11 cellular contexts compared by ENCODE assay signal in genomic region chr12:9870311-9870866, GRCh38. TPM values are rescaled to one million over a fixed set of nuclear protein-coding genes. Genes with fewer than 3 reads are reported as not detected.
A peak's percentile ranks its signal among the peaks of the same experiment; 100 is the strongest.
DNase-seq lines count a peak whose midpoint lies in the region; ATAC-seq, FAIRE-seq and TF ChIP-seq lines count a peak whose summit lies in the region.
"Had no signal": no experiment of that assay in that cellular context is flagged by ENCODE, and none has a peak within 500 bp of the region (broad histone marks: within the 10 kb centered on the region; RNA-seq: fewer than 3 reads in every experiment).

No MANE protein-coding gene starts in this region.

- TF ChIP-seq RAD21 in A549 (conservative IDR thresholded peaks at IDR 0.05 in 1 of 2, IDR thresholded peaks at IDR 0.05 in 1 of 2) = no peak

- TF ChIP-seq CTCF in A549 (IDR thresholded peaks at IDR 0.05) (no peak), cardiac fibroblast (IDR thresholded peaks at IDR 0.05; ENCODE audit: low read depth, low read length) (no peak)

- no peak for FAIRE-seq in A549 (lab: Jason Lieb, UNC)

- no peak for TF ChIP-seq EP300 in A549 (IDR thresholded peaks at IDR 0.05)

- POLR2A ChIA-PET in A549 (lab: Yijun Ruan, JAX) = no interaction called here

- DNase-seq in A549 (ENCODE audit: low read depth in 1 of 2, low spot score in 1 of 2) = no peak
- DNase-seq in LHCN-M2 (ENCODE audit: low read depth) = peak; percentile 44
- peak; percentile 26 to 39 for DNase-seq in cardiac fibroblast (ENCODE audit: low read depth in 2 of 2)
- DNase-seq in NCI-H2171 (lab: John Stamatoyannopoulos, UW) = no peak
- DNase-seq in iPS-NIHi11 (ENCODE audit: low spot score) = no peak
- DNase-seq in islet precursor cell = no peak
- DNase-seq: DMS79, SHP77 treated with DMSO at 0.1 percent for 48 hours had no signal

- H3K27me3 ChIP-seq in mucosa of rectum (ENCODE audit: control insufficient read depth in 2 of 2, insufficient read depth in 2 of 2, low read length in 2 of 2) = no peaks in the 10 kb centered on the region

- CTCF ChIA-PET in A549 (lab: Yijun Ruan, JAX) = interaction anchor here (0.6 kb wide), 1 partner anchor 494 kb away, joined by 3 read pairs; no protein-coding TSS in a partner anchor

- H3K4me1 ChIP-seq in A549 (no peaks in the 10 kb centered on the region), mucosa of rectum (ENCODE audit: control insufficient read depth in 2 of 2, insufficient read depth in 2 of 2, low read length in 2 of 2) (peaks cover 0 to 5% of the 10 kb centered on the region in 2 donors)

- H3K9me3 ChIP-seq in A549 (no peaks in the 10 kb centered on the region), mucosa of rectum (ENCODE audit: control insufficient read depth in 2 of 2, low read length in 2 of 2) (no peaks in the 10 kb centered on the region)

- peak overlapping the region in 1 of 2 donors; percentile 71 for H3K9ac ChIP-seq in mucosa of rectum (ENCODE audit: low read depth in 1 of 2, low read length in 2 of 2)

- WGBS in A549 (ENCODE audit: missing lambda C conversion rate) = 68% methylated on average over 2 of the region's 2 CpGs

- H3K36me3 ChIP-seq in mucosa of rectum (ENCODE audit: control insufficient read depth in 2 of 2, insufficient read depth in 2 of 2, low read length in 2 of 2) = no peaks in the 10 kb centered on the region

- TF ChIP-seq POLR2A in A549 (IDR thresholded peaks at IDR 0.05; ENCODE audit: low read length) = no peak

- H3K4me3 ChIP-seq in A549 = peak overlapping the region; percentile 39; the same call in 2 of the 3 replicates
- peak overlapping the region in 1 of 2 donors; percentile 50 for H3K4me3 ChIP-seq in cardiac fibroblast (replicated peaks in 1 of 2; ENCODE audit: low read depth in 2 of 2, low read length in 2 of 2)
- H3K4me3 ChIP-seq in mucosa of rectum (ENCODE audit: low read length in 2 of 2) = peak overlapping the region; percentile 62 to 87

- no peak overlapping the region; a peak in 2 of 6 replicates for H3K27ac ChIP-seq in A549
- H3K27ac ChIP-seq in mucosa of rectum (ENCODE audit: low read depth in 2 of 2, low read length in 2 of 2) = peak overlapping the region; percentile 86 to 88

- no peak for ATAC-seq in A549
- ATAC-seq in GM21447 (IDR thresholded peaks at IDR 0.05; ENCODE audit: unreplicated experiment) = no peak

- H3K4me2 ChIP-seq in A549 = peak overlapping the region; percentile 76

TF ChIP-seq in A549, 52 proteins besides CTCF, POLR2A, EP300 and RAD21:
- TF ChIP-seq MAFK (IDR thresholded peaks at IDR 0.05; ENCODE audit: partially characterized antibody) (peak; percentile 78), PBX3 (IDR thresholded peaks at IDR 0.05) (no peak)

RNA-seq across cellular contexts. Expression of gene CLEC2B, which starts 1.2 kb away (rescaled TPM):
- polyA plus RNA-seq in A549 (2011; rRNA removed) (2.1 and 2.2 TPM in 2 replicates), A549 (2017; fragmentation: RNase III; extraction: RNeasy Plus Mini Kit Qiagen cat#74134 plus additional on column Dnase treatment) (0.17 to 0.55 TPM (median 0.30 TPM) in 3 replicates)
- 0.10 and 0.12 TPM in 2 replicates for polyA plus RNA-seq in A549 (2012; cell fraction: cytosol; rRNA removed)
- polyA plus RNA-seq in A549 (2012; cell fraction: nucleus; rRNA removed) = 0.11 and 0.29 TPM in 2 replicates
- polyA minus RNA-seq in A549 (2011; rRNA and poly(A)+ RNA removed) = 0.39 and 0.45 TPM in 2 replicates
- total RNA-seq in LHCN-M2 (2014; rRNA removed) = 7.8 and 16.2 TPM in 2 replicates
- 5.8 TPM for polyA plus RNA-seq in LHCN-M2 (2012)

RNA-seq across cellular contexts. Expression of gene KLRF2, which starts 10.9 kb away (rescaled TPM):
- polyA plus RNA-seq in A549 (2011; rRNA removed) (not detected in 2 replicates), A549 (2017; fragmentation: RNase III; extraction: RNeasy Plus Mini Kit Qiagen cat#74134 plus additional on column Dnase treatment) (not detected in 3 replicates)
- not detected in 2 replicates for polyA plus RNA-seq in A549 (2012; cell fraction: cytosol; rRNA removed)
- polyA plus RNA-seq in A549 (2012; cell fraction: nucleus; rRNA removed) = not detected in 2 replicates
- not detected in 2 replicates for polyA minus RNA-seq in A549 (2011; rRNA and poly(A)+ RNA removed)
- not detected in 2 replicates for total RNA-seq in LHCN-M2 (2014; rRNA removed)
- not detected for polyA plus RNA-seq in LHCN-M2 (2012)
- total RNA-seq: glomerular endothelial cell had no signal

RNA-seq across cellular contexts. Expression of gene KLRF1, which starts 43.1 kb away (rescaled TPM):
- polyA plus RNA-seq in A549 (2011; rRNA removed) = not detected in 2 replicates
- polyA plus RNA-seq in A549 (2012; cell fraction: cytosol; rRNA removed) = not detected in 2 replicates
- polyA plus RNA-seq in A549 (2012; cell fraction: nucleus; rRNA removed) = not detected in 2 replicates
- not detected in 3 replicates for polyA plus RNA-seq in A549 (2017; fragmentation: RNase III; extraction: RNeasy Plus Mini Kit Qiagen cat#74134 plus additional on column Dnase treatment)
- polyA minus RNA-seq in A549 (2011; rRNA and poly(A)+ RNA removed) = not detected in 2 replicates
- total RNA-seq in LHCN-M2 (2014; rRNA removed) = not detected in 2 replicates
- not detected for polyA plus RNA-seq in LHCN-M2 (2012)
- total RNA-seq: glomerular endothelial cell had no signal

Comparison
In these comparisons a context has a peak if more than half of its experiments do, and no peak if none do; other contexts are left out.
1. DNase-seq: peak in LHCN-M2 (single experiment) and cardiac fibroblast (2 of 2); none in A549 (0 of 2), NCI-H2171 (single experiment), iPS-NIHi11 (single experiment) and islet precursor cell (single experiment).
2. H3K27ac ChIP-seq: peak in mucosa of rectum (2 of 2); none in A549 (0 of 2).